ENCODE assay signal across 16 cellular contexts in the genomic region with DNA sequence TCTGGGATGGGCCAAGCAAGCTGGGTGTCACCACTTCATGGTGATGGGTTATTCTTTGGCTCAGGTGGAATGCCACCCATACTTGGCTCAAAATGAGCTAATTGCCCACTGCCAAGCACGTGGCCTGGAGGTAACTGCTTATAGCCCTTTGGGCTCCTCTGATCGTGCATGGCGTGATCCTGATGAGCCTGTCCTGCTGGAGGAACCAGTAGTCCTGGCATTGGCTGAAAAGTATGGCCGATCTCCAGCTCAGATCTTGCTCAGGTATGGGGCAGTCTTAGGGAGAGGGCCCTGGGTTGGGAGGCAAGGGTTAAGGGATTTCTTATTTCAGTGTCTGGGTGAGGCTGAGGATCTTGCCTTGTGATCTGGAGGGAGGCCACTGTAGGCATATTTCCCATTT. TPM values are rescaled to one million over a fixed set of nuclear protein-coding genes. Genes with fewer than 3 reads are reported as not detected.
A peak's percentile ranks its signal among the peaks of the same experiment; 100 is the strongest.
DNase-seq lines count a peak whose midpoint lies in the region; ATAC-seq and TF ChIP-seq lines count a peak whose summit lies in the region.
"Had no signal": no experiment of that assay in that cellular context is flagged by ENCODE, and none has a peak within 500 bp of the region (broad histone marks: within the 10 kb centered on the region; RNA-seq: fewer than 3 reads in every experiment).

No MANE protein-coding gene starts in this region.

- peaks cover 36% of the 10 kb centered on the region for H3K36me3 Mint-ChIP-seq in activated CD8-positive, alpha-beta T cell treated with anti-CD3 and anti-CD28 coated beads, Interleukin-2, amount 10 ng/mL, durations not matched to agents 7 days and 5 days (ENCODE audit: low read depth)
- H3K36me3 Mint-ChIP-seq in activated CD8-positive, alpha-beta T cell treated with anti-CD3 and anti-CD28 coated beads for 36 hours (ENCODE audit: low read depth) = peaks cover 31% of the 10 kb centered on the region
- H3K36me3 Mint-ChIP-seq in CD14-positive monocyte = peaks cover 60 to 78% of the 10 kb centered on the region in 2 donors
- H3K36me3 Mint-ChIP-seq in chondrocyte (ENCODE audit: low read depth) = peaks cover 29% of the 10 kb centered on the region
- peaks cover 11% of the 10 kb centered on the region for H3K36me3 Mint-ChIP-seq in neural crest cell (ENCODE audit: low read depth)

- CTCF ChIA-PET in activated CD8-positive, alpha-beta T cell treated with anti-CD3 and anti-CD28 coated beads, Interleukin-2, amount 10 ng/mL, durations not matched to agents 7 days and 5 days (lab: Charles Lee) = interaction anchor here (0.7 to 9.6 kb wide), 13 partner anchors 9 to 554 kb away, joined by 3 to 194 read pairs (median 17); partner anchors contain the start of genes AKR1A1, CCDC163, MMACHC and NASP
- CTCF ChIA-PET in activated CD8-positive, alpha-beta T cell treated with anti-CD3 and anti-CD28 coated beads for 36 hours (lab: Charles Lee) = interaction anchor here (1.0 to 7.8 kb wide), 14 partner anchors 10 to 265 kb away, joined by 3 to 135 read pairs (median 18); partner anchors contain the start of genes CCDC163, MMACHC, MUTYH and NASP

- TF ChIP-seq CTCF in activated CD8-positive, alpha-beta T cell treated with anti-CD3 and anti-CD28 coated beads for 36 hours (IDR thresholded peaks at IDR 0.05) = no peak
- TF ChIP-seq CTCF in CD14-positive monocyte (IDR thresholded peaks at IDR 0.05) (no peak), chondrocyte (IDR thresholded peaks at IDR 0.05) (no peak), neural crest cell (conservative IDR thresholded peaks at IDR 0.05) (no peak)

- no peaks in the 10 kb centered on the region for H3K9me3 Mint-ChIP-seq in activated CD8-positive, alpha-beta T cell treated with anti-CD3 and anti-CD28 coated beads, Interleukin-2, amount 10 ng/mL, durations not matched to agents 7 days and 5 days (ENCODE audit: insufficient read depth)
- no peaks in the 10 kb centered on the region for H3K9me3 Mint-ChIP-seq in activated CD8-positive, alpha-beta T cell treated with anti-CD3 and anti-CD28 coated beads for 36 hours
- H3K9me3 Mint-ChIP-seq in CD14-positive monocyte = no peaks in the 10 kb centered on the region
- H3K9me3 Mint-ChIP-seq in chondrocyte (ENCODE audit: low read depth) = no peaks in the 10 kb centered on the region
- no peaks in the 10 kb centered on the region for H3K9me3 Mint-ChIP-seq in neural crest cell
- H3K9me3 Mint-ChIP-seq: CD4-positive, alpha-beta memory T cell had no signal

- ATAC-seq in activated CD8-positive, alpha-beta T cell treated with anti-CD3 and anti-CD28 coated beads, Interleukin-2, amount 10 ng/mL, durations not matched to agents 7 days and 5 days = no peak
- no peak for ATAC-seq in activated CD8-positive, alpha-beta T cell treated with anti-CD3 and anti-CD28 coated beads for 36 hours

- POLR2A ChIA-PET in activated CD8-positive, alpha-beta T cell treated with anti-CD3 and anti-CD28 coated beads, Interleukin-2, amount 10 ng/mL, durations not matched to agents 7 days and 5 days (lab: Charles Lee) = interaction anchor here (1.1 to 4.7 kb wide), 4 partner anchors 8 to 47 kb away, joined by 4 to 39 read pairs (median 8); partner anchors contain the start of gene PRDX1
- POLR2A ChIA-PET in activated CD8-positive, alpha-beta T cell treated with anti-CD3 and anti-CD28 coated beads for 36 hours (lab: Charles Lee) = interaction anchor here (0.9 to 5.6 kb wide), 12 partner anchors 10 to 228 kb away, joined by 3 to 35 read pairs (median 8); partner anchors contain the start of genes AKR1A1, MUTYH, NASP and PRDX1

- no peak overlapping the region for H3K4me3 Mint-ChIP-seq in activated CD8-positive, alpha-beta T cell treated with anti-CD3 and anti-CD28 coated beads, Interleukin-2, amount 10 ng/mL, durations not matched to agents 7 days and 5 days
- H3K4me3 Mint-ChIP-seq in activated CD8-positive, alpha-beta T cell treated with anti-CD3 and anti-CD28 coated beads for 36 hours = no peak overlapping the region
- H3K4me3 Mint-ChIP-seq in CD14-positive monocyte = no peak overlapping the region
- H3K4me3 Mint-ChIP-seq in chondrocyte (ENCODE audit: unreplicated experiment) = no peak overlapping the region
- no peak overlapping the region for H3K4me3 Mint-ChIP-seq in neural crest cell

- peak overlapping the region; percentile 18 for H3K27ac Mint-ChIP-seq in activated CD8-positive, alpha-beta T cell treated with anti-CD3 and anti-CD28 coated beads, Interleukin-2, amount 10 ng/mL, durations not matched to agents 7 days and 5 days
- H3K27ac Mint-ChIP-seq in activated CD8-positive, alpha-beta T cell treated with anti-CD3 and anti-CD28 coated beads for 36 hours = no peak overlapping the region
- H3K27ac Mint-ChIP-seq in CD14-positive monocyte (peak overlapping the region in 4 of 7 donors; percentile 10 to 63 (median 49)), chondrocyte (ENCODE audit: unreplicated experiment) (no peak overlapping the region), neural crest cell (ENCODE audit: unreplicated experiment) (peak overlapping the region; percentile 19)

- no peak for DNase-seq in activated CD8-positive, alpha-beta T cell treated with anti-CD3 and anti-CD28 coated beads, Interleukin-2, amount 10 ng/mL, durations not matched to agents 7 days and 5 days
- no peak for DNase-seq in activated CD8-positive, alpha-beta T cell treated with anti-CD3 and anti-CD28 coated beads for 36 hours
- DNase-seq in CD14-positive monocyte (ENCODE audit: low spot score) = no peak
- peak; percentile 38 for DNase-seq in chondrocyte (ENCODE audit: low spot score)
- no peak for DNase-seq in neural crest cell (ENCODE audit: low read depth, low spot score)
- DNase-seq in OCI-M1 (lab: John Stamatoyannopoulos, UW) = no peak
- DNase-seq in NCI-H187 treated with DMSO at 0.1 percent for 48 hours (lab: John Stamatoyannopoulos, UW) = no peak
- DNase-seq in activated CD4-positive, CD25-positive, alpha-beta regulatory T cell treated with anti-CD3 and anti-CD28 coated beads, Interleukin-2, amount 50 U/mL, for 72 hours = no peak
- DNase-seq: CD4-positive, alpha-beta memory T cell; GF-D8; KBM-7; MG63; NCI-H1105 treated with DMSO at 0.1 percent for 48 hours; NCI-H2029 treated with DMSO at 0.1 percent for 48 hours; NCI-H510A treated with DMSO at 0.1 percent for 48 hours; SHP77 treated with DMSO at 0.1 percent for 48 hours had no signal

- H3K27me3 Mint-ChIP-seq in activated CD8-positive, alpha-beta T cell treated with anti-CD3 and anti-CD28 coated beads, Interleukin-2, amount 10 ng/mL, durations not matched to agents 7 days and 5 days (ENCODE audit: low read depth) = no peaks in the 10 kb centered on the region
- H3K27me3 Mint-ChIP-seq in activated CD8-positive, alpha-beta T cell treated with anti-CD3 and anti-CD28 coated beads for 36 hours = no peaks in the 10 kb centered on the region
- peaks cover 0 to 1% (median 0%) of the 10 kb centered on the region in 3 donors for H3K27me3 Mint-ChIP-seq in CD14-positive monocyte (ENCODE audit: low read depth in 3 of 3)
- H3K27me3 Mint-ChIP-seq in chondrocyte (ENCODE audit: low read depth) = no peaks in the 10 kb centered on the region
- no peaks in the 10 kb centered on the region for H3K27me3 Mint-ChIP-seq in neural crest cell (ENCODE audit: low read depth)
- H3K27me3 Mint-ChIP-seq: CD4-positive, alpha-beta memory T cell had no signal

- intact Hi-C loops in activated CD8-positive, alpha-beta T cell treated with anti-CD3 and anti-CD28 coated beads for 36 hours (cut with micrococcal nuclease) = no loop called here
- intact Hi-C loops in CD14-positive monocyte (cut with micrococcal nuclease) = no loop called here

- no peaks in the 10 kb centered on the region for H3K4me1 Mint-ChIP-seq in activated CD8-positive, alpha-beta T cell treated with anti-CD3 and anti-CD28 coated beads, Interleukin-2, amount 10 ng/mL, durations not matched to agents 7 days and 5 days (ENCODE audit: low read depth)
- no peaks in the 10 kb centered on the region for H3K4me1 Mint-ChIP-seq in activated CD8-positive, alpha-beta T cell treated with anti-CD3 and anti-CD28 coated beads for 36 hours (ENCODE audit: low read depth)
- H3K4me1 Mint-ChIP-seq in CD14-positive monocyte (peaks cover 13% of the 10 kb centered on the region), chondrocyte (ENCODE audit: low read depth) (peaks cover 4% of the 10 kb centered on the region), neural crest cell (peaks cover 4% of the 10 kb centered on the region)

RNA-seq across cellular contexts. Expression of gene NASP, which starts 15.4 kb away (rescaled TPM):
- 100 to 1,000 TPM; 230 to 233 TPM for total RNA-seq in activated CD8-positive, alpha-beta T cell treated with anti-CD3 and anti-CD28 coated beads, Interleukin-2, amount 10 ng/mL, durations not matched to agents 7 days and 5 days
- total RNA-seq in activated CD8-positive, alpha-beta T cell treated with anti-CD3 and anti-CD28 coated beads for 36 hours = 100 to 1,000 TPM; 227 to 246 TPM
- 10 to 100 TPM; 24.4 to 27.5 TPM for polyA plus RNA-seq in CD14-positive monocyte
- 38.9 to 76.9 TPM (median 42.3 TPM) in 3 replicates for total RNA-seq in chondrocyte
- total RNA-seq in neural crest cell = 455 and 466 TPM in 2 replicates

RNA-seq across cellular contexts. Expression of gene AKR1A1, which starts 17.8 kb away (rescaled TPM):
- 100 to 1,000 TPM; 150 to 152 TPM for total RNA-seq in activated CD8-positive, alpha-beta T cell treated with anti-CD3 and anti-CD28 coated beads, Interleukin-2, amount 10 ng/mL, durations not matched to agents 7 days and 5 days
- 100 to 1,000 TPM; 184 to 186 TPM for total RNA-seq in activated CD8-positive, alpha-beta T cell treated with anti-CD3 and anti-CD28 coated beads for 36 hours
- polyA plus RNA-seq in CD14-positive monocyte = 100 to 1,000 TPM; 219 to 245 TPM
- total RNA-seq in chondrocyte = 154 to 206 TPM (median 167 TPM) in 3 replicates
- 185 and 192 TPM in 2 replicates for total RNA-seq in neural crest cell

RNA-seq across cellular contexts. Expression of gene PRDX1, which starts 46.7 kb away (rescaled TPM):
- 100 to 1,000 TPM; 250 to 251 TPM for total RNA-seq in activated CD8-positive, alpha-beta T cell treated with anti-CD3 and anti-CD28 coated beads, Interleukin-2, amount 10 ng/mL, durations not matched to agents 7 days and 5 days
- 100 to 1,000 TPM; 547 to 553 TPM for total RNA-seq in activated CD8-positive, alpha-beta T cell treated with anti-CD3 and anti-CD28 coated beads for 36 hours
- polyA plus RNA-seq in CD14-positive monocyte = 100 to 1,000 TPM; 294 to 362 TPM
- total RNA-seq in chondrocyte = 291 to 523 TPM (median 297 TPM) in 3 replicates
- 317 and 334 TPM in 2 replicates for total RNA-seq in neural crest cell

RNA-seq across cellular contexts. Expression of gene CCDC17, which starts 55.4 kb away (rescaled TPM):
- 1 to 10 TPM; 2.5 to 2.6 TPM for total RNA-seq in activated CD8-positive, alpha-beta T cell treated with anti-CD3 and anti-CD28 coated beads, Interleukin-2, amount 10 ng/mL, durations not matched to agents 7 days and 5 days
- 1 to 10 TPM; 1.7 to 1.9 TPM for total RNA-seq in activated CD8-positive, alpha-beta T cell treated with anti-CD3 and anti-CD28 coated beads for 36 hours
- not detected for polyA plus RNA-seq in CD14-positive monocyte
- 0.90 to 2.8 TPM (median 0.90 TPM) in 3 replicates for total RNA-seq in chondrocyte
- 1.9 and 2.4 TPM in 2 replicates for total RNA-seq in neural crest cell

Comparison
In these comparisons a context has a peak if more than half of its experiments do, and no peak if none do; other contexts are left out.
1. H3K27ac Mint-ChIP-seq: peak in activated CD8-positive, alpha-beta T cell treated with anti-CD3 and anti-CD28 coated beads, Interleukin-2, amount 10 ng/mL, durations not matched to agents 7 days and 5 days (single experiment), CD14-positive monocyte (4 of 7) and neural crest cell (single experiment); none in activated CD8-positive, alpha-beta T cell treated with anti-CD3 and anti-CD28 coated beads for 36 hours (single experiment) and chondrocyte (single experiment).